In genomic region chr13:94351292-94352000, GRCh38 we compare ENCODE assay signal across 11 cellular contexts.
DNase-seq lines count a peak whose midpoint lies in the region; ATAC-seq lines count a peak whose summit lies in the region.
"Had no signal": no experiment of that assay in that cellular context is flagged by ENCODE, and none has a peak within 500 bp of the region (broad histone marks: within the 10 kb centered on the region; RNA-seq: fewer than 3 reads in every experiment).

No MANE protein-coding gene starts in this region.

- ATAC-seq in activated CD4-positive, CD25-positive, alpha-beta regulatory T cell treated with anti-CD3 and anti-CD28 coated beads, Interleukin-2, amount 50 U/mL, for 24 hours, result peak; percentile 54 to 65
- ATAC-seq in HG03025 (IDR thresholded peaks at IDR 0.05; ENCODE audit: low FRiP score, unreplicated experiment) (no peak), HG03039 (IDR thresholded peaks at IDR 0.05; ENCODE audit: unreplicated experiment) (no peak)

- DNase-seq in activated CD4-positive, CD25-positive, alpha-beta regulatory T cell (lab: John Stamatoyannopoulos, UW), result no peak
- DNase-seq in MV-4-11 (lab: John Stamatoyannopoulos, UW), result peak; percentile 42
- DNase-seq in astrocyte of the hippocampus (ENCODE audit: low read depth, low spot score), result peak; percentile 64
- DNase-seq in renal cortical epithelial cell (ENCODE audit: low read depth), result peak; percentile 82
- no peak for DNase-seq in RPMI8226
- DNase-seq: ACHN, activated gamma-delta T cell treated with Interleukin-2 at 50 U/mL for 16 hours, NCI-H2081 had no signal

Comparison
In these comparisons a context has a peak if more than half of its experiments do, and no peak if none do; other contexts are left out.
1. ATAC-seq: peak in activated CD4-positive, CD25-positive, alpha-beta regulatory T cell treated with anti-CD3 and anti-CD28 coated beads, Interleukin-2, amount 50 U/mL, for 24 hours (2 of 2); none in HG03025 (single experiment) and HG03039 (single experiment).
2. DNase-seq: peak in MV-4-11 (single experiment), astrocyte of the hippocampus (single experiment) and renal cortical epithelial cell (single experiment); none in activated CD4-positive, CD25-positive, alpha-beta regulatory T cell (0 of 4) and RPMI8226 (single experiment).